Comparison of ENCODE assay signal across 20 cellular contexts in genomic region chr1:222910699-222911098, GRCh38.
A peak's percentile ranks its signal among the peaks of the same experiment; 100 is the strongest.
DNase-seq lines count a peak whose midpoint lies in the region; ATAC-seq, FAIRE-seq and TF ChIP-seq lines count a peak whose summit lies in the region.
"Had no signal": no experiment of that assay in that cellular context is flagged by ENCODE, and none has a peak within 500 bp of the region (broad histone marks: within the 10 kb centered on the region; RNA-seq: fewer than 3 reads in every experiment).

No MANE protein-coding gene starts in this region.

- peak; percentile 87 for ATAC-seq in SK-N-SH treated with all-trans-retinoic acid at 6 μM for 48 hours
- ATAC-seq: left ventricle myocardium superior had no signal

- DNase-seq in H54 (ENCODE audit: insufficient read length, low spot score) (peak; percentile 5), fibroblast of mammary gland (ENCODE audit: low read depth) (peak; percentile 70), renal cortical epithelial cell (ENCODE audit: low read depth) (peak; percentile 65), NCI-H2196 (lab: John Stamatoyannopoulos, UW; ENCODE audit: unreplicated experiment) (no peak), GOT3 (lab: John Stamatoyannopoulos, UW) (no peak), hepatic stellate cell (ENCODE audit: low spot score) (no peak)
- DNase-seq in activated CD4-positive, alpha-beta T cell treated with anti-CD3 and anti-CD28 coated beads, Interleukin-2, amount 10 ng/mL, durations not matched to agents 24 days and 14 days, result no peak
- DNase-seq: activated CD4-positive, alpha-beta T cell treated with anti-CD3 and anti-CD28 coated beads, Interleukin-2, amount 50 U/mL, for 1 hour; activated CD8-positive, alpha-beta memory T cell treated with anti-CD3 and anti-CD28 coated beads, Interleukin-2, amount 50 U/mL, for 48 hours; activated gamma-delta T cell treated with Interleukin-2 at 50 U/mL for 16 hours; anterior cingulate cortex; GF-D8; left ventricle myocardium superior; MG63; NCI-H1694 treated with DMSO at 0.1 percent for 48 hours; NCI-H446; spleen had no signal

- no peak for TF ChIP-seq POLR2A in H54 (IDR thresholded peaks at IDR 0.05; ENCODE audit: low read depth, low read length)

- FAIRE-seq in H54 (lab: Jason Lieb, UNC), result peak; percentile 6
- FAIRE-seq: colon, GM12892 had no signal

- intact Hi-C loops in activated CD4-positive, alpha-beta T cell treated with anti-CD3 and anti-CD28 coated beads, Interleukin-2, amount 10 ng/mL, durations not matched to agents 24 days and 14 days (cut with micrococcal nuclease), result no loop called here

- H3K4me3 ChIP-seq in fibroblast of mammary gland (ENCODE audit: control insufficient read depth, low read depth, low read length), result no peak overlapping the region
- H3K4me3 ChIP-seq: MG63, spleen had no signal

- H3K27me3 Mint-ChIP-seq in activated CD4-positive, alpha-beta T cell treated with anti-CD3 and anti-CD28 coated beads, Interleukin-2, amount 10 ng/mL, durations not matched to agents 24 days and 14 days, result no peaks in the 10 kb centered on the region

- no peak overlapping the region for H3K27ac Mint-ChIP-seq in activated CD4-positive, alpha-beta T cell treated with anti-CD3 and anti-CD28 coated beads, Interleukin-2, amount 10 ng/mL, durations not matched to agents 24 days and 14 days

- H3K4me3 Mint-ChIP-seq in activated CD4-positive, alpha-beta T cell treated with anti-CD3 and anti-CD28 coated beads, Interleukin-2, amount 10 ng/mL, durations not matched to agents 24 days and 14 days, result no peak overlapping the region

- H3K4me1 Mint-ChIP-seq in activated CD4-positive, alpha-beta T cell treated with anti-CD3 and anti-CD28 coated beads, Interleukin-2, amount 10 ng/mL, durations not matched to agents 24 days and 14 days, result no peaks in the 10 kb centered on the region

- no peaks in the 10 kb centered on the region for H3K9me3 Mint-ChIP-seq in activated CD4-positive, alpha-beta T cell treated with anti-CD3 and anti-CD28 coated beads, Interleukin-2, amount 10 ng/mL, durations not matched to agents 24 days and 14 days

- no peak for TF ChIP-seq CTCF in fibroblast of mammary gland (conservative IDR thresholded peaks at IDR 0.05; ENCODE audit: control insufficient read depth, insufficient read depth, low read depth, low read length)

- no peaks in the 10 kb centered on the region for H3K36me3 Mint-ChIP-seq in activated CD4-positive, alpha-beta T cell treated with anti-CD3 and anti-CD28 coated beads, Interleukin-2, amount 10 ng/mL, durations not matched to agents 24 days and 14 days (ENCODE audit: low read depth)

TF ChIP-seq in SK-N-SH treated with all-trans-retinoic acid at 6 μM for 48 hours, 23 proteins besides CTCF, POLR2A, EP300 and RAD21:
- peak; percentile 91 for TF ChIP-seq ZFP3 (CRISPR knock-in tag; IDR thresholded peaks at IDR 0.05)
- TF ChIP-seq TOX (CRISPR knock-in tag; IDR thresholded peaks at IDR 0.05; ENCODE audit: borderline replicate concordance), result peak; percentile 71
- peak; percentile 61 for TF ChIP-seq ZC3H10 (CRISPR knock-in tag; IDR thresholded peaks at IDR 0.05)
- TF ChIP-seq ISL1 (CRISPR knock-in tag; IDR thresholded peaks at IDR 0.05), result peak; percentile 39; the same call in 1 of the 2 replicates
- no peak for TF ChIP-seq CSDC2 (CRISPR knock-in tag; IDR thresholded peaks at IDR 0.05)

Comparison
In these comparisons a context has a peak if more than half of its experiments do, and no peak if none do; other contexts are left out.
1. DNase-seq: peak in H54 (single experiment), fibroblast of mammary gland (single experiment) and renal cortical epithelial cell (single experiment); none in activated CD4-positive, alpha-beta T cell treated with anti-CD3 and anti-CD28 coated beads, Interleukin-2, amount 10 ng/mL, durations not matched to agents 24 days and 14 days (single experiment), NCI-H2196 (single experiment), GOT3 (single experiment) and hepatic stellate cell (single experiment).